18 cellular contexts compared by ENCODE assay signal in genomic region chr3:10332481-10333358, GRCh38. TPM values are rescaled to one million over a fixed set of nuclear protein-coding genes. Genes with fewer than 3 reads are reported as not detected.
DNase-seq lines count a peak whose midpoint lies in the region; ATAC-seq, FAIRE-seq and TF ChIP-seq lines count a peak whose summit lies in the region.
"Had no signal": no experiment of that assay in that cellular context is flagged by ENCODE, and none has a peak within 500 bp of the region (broad histone marks: within the 10 kb centered on the region; RNA-seq: fewer than 3 reads in every experiment).

No MANE protein-coding gene starts in this region.

- CTCF ChIA-PET in HepG2 (lab: Yijun Ruan, JAX; ENCODE audit: low intra/inter-chr PET ratio, low total read pairs): no interaction called here

- no peak for DNase-seq in activated naive CD8-positive, alpha-beta T cell treated with anti-CD3 and anti-CD28 coated beads, Interleukin-2, amount 10 ng/mL, durations not matched to agents 7 days and 5 days
- no peak for DNase-seq in activated naive CD8-positive, alpha-beta T cell treated with anti-CD3 and anti-CD28 coated beads, Interleukin-2, amount 50 U/mL, for 24 hours
- DNase-seq in SK-MEL-5 (ENCODE audit: low read depth, low spot score) (peak; percentile 45), HepG2 (ENCODE audit: low spot score) (no peak), spleen (peak; percentile 61), omental fat pad (ENCODE audit: low spot score) (no peak)
- DNase-seq: EL, NCI-H187, NCI-H226, NCI-H524 treated with DMSO at 0.1 percent for 48 hours, SHP77 had no signal

- WGBS in HepG2 (ENCODE audit: low lambda C conversion rate): 82% methylated on average over 13 of the region's 21 CpGs
- 76 to 82% (median 79%) methylated on average over 18 to 21 of the region's 21 CpGs for WGBS in spleen, 5 donors

- H3K4me1 ChIP-seq in HepG2 (ENCODE audit: insufficient read depth, low read length): peaks cover 31% of the 10 kb centered on the region
- H3K4me1 ChIP-seq in spleen: peaks cover 0 to 6% (median 0%) of the 10 kb centered on the region in 6 donors

- no peaks in the 10 kb centered on the region for H3K79me2 ChIP-seq in HepG2 (ENCODE audit: insufficient read depth, low read length)

- H3K36me3 Mint-ChIP-seq in activated naive CD8-positive, alpha-beta T cell treated with anti-CD3 and anti-CD28 coated beads, Interleukin-2, amount 10 ng/mL, durations not matched to agents 7 days and 5 days: no peaks in the 10 kb centered on the region
- no peaks in the 10 kb centered on the region for H3K36me3 Mint-ChIP-seq in activated naive CD8-positive, alpha-beta T cell treated with anti-CD3 and anti-CD28 coated beads, Interleukin-2, amount 50 U/mL, for 24 hours (ENCODE audit: low read depth)

- H3K4me1 Mint-ChIP-seq in activated naive CD8-positive, alpha-beta T cell treated with anti-CD3 and anti-CD28 coated beads, Interleukin-2, amount 10 ng/mL, durations not matched to agents 7 days and 5 days: peaks cover 35% of the 10 kb centered on the region
- H3K4me1 Mint-ChIP-seq in activated naive CD8-positive, alpha-beta T cell treated with anti-CD3 and anti-CD28 coated beads, Interleukin-2, amount 50 U/mL, for 24 hours: peaks cover 14% of the 10 kb centered on the region

- H3K36me3 ChIP-seq in HepG2 (replicated peaks in 1 of 2; ENCODE audit: control insufficient read depth in 1 of 2, insufficient read depth in 2 of 2, low read length in 2 of 2) (no peaks in the 10 kb centered on the region), spleen (no peaks in the 10 kb centered on the region)

- TF ChIP-seq CTCF in HepG2 (CRISPR knock-in tag; IDR thresholded peaks at IDR 0.05) (no peak), spleen (IDR thresholded peaks at IDR 0.05 in 8 of 11, conservative IDR thresholded peaks at IDR 0.05 in 3 of 11) (no peak), omental fat pad (IDR thresholded peaks at IDR 0.05) (no peak)

- BruUV-seq in HepG2 (replicated peaks; lab: Mats Ljungman, UMichigan): no TSS peak

- peak; percentile 64 for ATAC-seq in activated naive CD8-positive, alpha-beta T cell treated with anti-CD3 and anti-CD28 coated beads, Interleukin-2, amount 10 ng/mL, durations not matched to agents 7 days and 5 days (ENCODE audit: low read depth)
- ATAC-seq in activated naive CD8-positive, alpha-beta T cell treated with anti-CD3 and anti-CD28 coated beads, Interleukin-2, amount 50 U/mL, for 24 hours: no peak
- no peak for ATAC-seq in HepG2
- no peak for ATAC-seq in HG03196 (IDR thresholded peaks at IDR 0.05; ENCODE audit: unreplicated experiment)
- ATAC-seq in omental fat pad (ENCODE audit: low FRiP score): no peak
- ATAC-seq in HG03342 (IDR thresholded peaks at IDR 0.05; ENCODE audit: unreplicated experiment): no peak
- ATAC-seq: Panc1 had no signal

- H3K27me3 Mint-ChIP-seq in activated naive CD8-positive, alpha-beta T cell treated with anti-CD3 and anti-CD28 coated beads, Interleukin-2, amount 10 ng/mL, durations not matched to agents 7 days and 5 days: peaks cover 25% of the 10 kb centered on the region
- H3K27me3 Mint-ChIP-seq in activated naive CD8-positive, alpha-beta T cell treated with anti-CD3 and anti-CD28 coated beads, Interleukin-2, amount 50 U/mL, for 24 hours: peaks cover 13% of the 10 kb centered on the region

- no peak for TF ChIP-seq POLR2A in HepG2 (IDR thresholded peaks at IDR 0.05; ENCODE audit: insufficient read depth in 1 of 2, low read depth in 2 of 2, low read length in 2 of 2)
- no peak for TF ChIP-seq POLR2A in spleen (IDR thresholded peaks at IDR 0.05)

- H3K4me3 ChIP-seq in HepG2 (replicated peaks in 1 of 3; ENCODE audit: insufficient read depth in 1 of 3, low read depth in 2 of 3, low read length in 3 of 3) (no peak overlapping the region), spleen (no peak overlapping the region)

- peaks cover 0 to 16% of the 10 kb centered on the region in 2 experiments; a peak in 3 of 5 replicates for H3K27me3 ChIP-seq in HepG2 (ENCODE audit: control insufficient read depth in 1 of 2, insufficient read depth in 2 of 2, low read length in 2 of 2)
- peaks cover 0 to 29% (median 0%) of the 10 kb centered on the region in 7 donors for H3K27me3 ChIP-seq in spleen (replicated peaks in 1 of 7)

- FAIRE-seq in HepG2 (lab: Jason Lieb, UNC): no peak

- no peak overlapping the region for H3K9ac ChIP-seq in HepG2 (ENCODE audit: insufficient read depth, low read depth, low read length)

- H3K27ac ChIP-seq in HepG2 (ENCODE audit: extremely low read length, insufficient read depth, low read length) (no peak overlapping the region), spleen (no peak overlapping the region)
- H3K27ac ChIP-seq: 22Rv1 had no signal

- POLR2A ChIA-PET in activated naive CD8-positive, alpha-beta T cell treated with anti-CD3 and anti-CD28 coated beads, Interleukin-2, amount 10 ng/mL, durations not matched to agents 7 days and 5 days (lab: Charles Lee): no interaction called here
- POLR2A ChIA-PET in HepG2 (lab: Yijun Ruan, JAX): no interaction called here

- H3K4me2 ChIP-seq in HepG2 (ENCODE audit: low read depth, low read length): no peak overlapping the region

- no peak for TF ChIP-seq RAD21 in HepG2 (CRISPR knock-in tag; IDR thresholded peaks at IDR 0.05)

- intact Hi-C loops in HepG2 (cut with micrococcal nuclease; ENCODE audit: unreplicated experiment) (no loop called here), spleen (cut with DNase I; ENCODE audit: low total_unique reads) (no loop called here)

- H3K27ac Mint-ChIP-seq in activated naive CD8-positive, alpha-beta T cell treated with anti-CD3 and anti-CD28 coated beads, Interleukin-2, amount 10 ng/mL, durations not matched to agents 7 days and 5 days: peak overlapping the region; percentile 68
- H3K27ac Mint-ChIP-seq in activated naive CD8-positive, alpha-beta T cell treated with anti-CD3 and anti-CD28 coated beads, Interleukin-2, amount 50 U/mL, for 24 hours: no peak overlapping the region
- H3K27ac Mint-ChIP-seq: CD8-positive, alpha-beta memory T cell had no signal

- H2AFZ ChIP-seq in HepG2 (ENCODE audit: low read length): no peak overlapping the region

- H4K20me1 ChIP-seq in HepG2 (ENCODE audit: insufficient read depth, low read length): no peaks in the 10 kb centered on the region

- no peaks in the 10 kb centered on the region for H3K9me3 Mint-ChIP-seq in activated naive CD8-positive, alpha-beta T cell treated with anti-CD3 and anti-CD28 coated beads, Interleukin-2, amount 10 ng/mL, durations not matched to agents 7 days and 5 days
- no peaks in the 10 kb centered on the region for H3K9me3 Mint-ChIP-seq in activated naive CD8-positive, alpha-beta T cell treated with anti-CD3 and anti-CD28 coated beads, Interleukin-2, amount 50 U/mL, for 24 hours
- H3K9me3 Mint-ChIP-seq: CD8-positive, alpha-beta memory T cell had no signal

- in situ Hi-C loops in SK-MEL-5 (cut with HindIII; ENCODE audit: low pct_unique_long_range_greater_than_20kb, low sequenced_read_pairs): no loop called here
- in situ Hi-C loops in HepG2 (cut with HindIII; ENCODE audit: extremely low pct_ligation_motif_present, low pct_unique_long_range_greater_than_20kb): no loop called here

- TF ChIP-seq EP300 in HepG2 (IDR thresholded peaks at IDR 0.05; ENCODE audit: low read depth in 2 of 2, low read length in 2 of 2) (no peak), HepG2 (CRISPR knock-in tag; IDR thresholded peaks at IDR 0.05; ENCODE audit: borderline replicate concordance) (no peak)

- H3K4me3 Mint-ChIP-seq in activated naive CD8-positive, alpha-beta T cell treated with anti-CD3 and anti-CD28 coated beads, Interleukin-2, amount 10 ng/mL, durations not matched to agents 7 days and 5 days: peak overlapping the region; percentile 13
- H3K4me3 Mint-ChIP-seq in activated naive CD8-positive, alpha-beta T cell treated with anti-CD3 and anti-CD28 coated beads, Interleukin-2, amount 50 U/mL, for 24 hours: no peak overlapping the region
- H3K4me3 Mint-ChIP-seq: CD8-positive, alpha-beta memory T cell had no signal

- no peaks in the 10 kb centered on the region for H3K9me3 ChIP-seq in HepG2 (ENCODE audit: low read length)
- no peaks in the 10 kb centered on the region for H3K9me3 ChIP-seq in spleen

RNA-seq across cellular contexts. Expression of gene SEC13, which starts 11.8 kb away (rescaled TPM):
- 10 to 100 TPM; 71.6 to 74.2 TPM for total RNA-seq in activated naive CD8-positive, alpha-beta T cell treated with anti-CD3 and anti-CD28 coated beads, Interleukin-2, amount 10 ng/mL, durations not matched to agents 7 days and 5 days
- 128 and 129 TPM in 2 replicates for total RNA-seq in SK-MEL-5 (2014; rRNA removed; shearing (Covaris generic))
- polyA plus RNA-seq in SK-MEL-5 (2015; cell fraction: cytosol; rRNA removed): 125 and 127 TPM in 2 replicates
- polyA plus RNA-seq in SK-MEL-5 (2015; cell fraction: nucleus; rRNA removed): 110 and 117 TPM in 2 replicates
- total RNA-seq in HepG2 (2016; rRNA removed; fragmentation: Illumina TruSeq; extraction: Trizol) (391 and 418 TPM in 2 replicates), spleen (100 to 1,000 TPM in 1 of 7 donors, 10 to 100 TPM in 6; 61.6 to 115 (median 71.2) TPM), omental fat pad (100 to 1,000 TPM in 2 of 4 donors, 10 to 100 TPM in 2; 86.7 to 110 (median 101) TPM)
- 232 and 239 TPM in 2 replicates for total RNA-seq in HepG2 (2016; cell fraction: cytosol; rRNA removed; fragmentation: Illumina TruSeq; extraction: Trizol; ENCODE audit: low read depth)
- total RNA-seq in HepG2 (2016; cell fraction: insoluble cytoplasmic fraction; rRNA removed; fragmentation: Illumina TruSeq; extraction: Trizol): 366 and 400 TPM in 2 replicates
- total RNA-seq in HepG2 (2016; cell fraction: membrane; rRNA removed; fragmentation: Illumina TruSeq; extraction: Trizol): 335 TPM in 2 replicates
- 176 and 181 TPM in 2 replicates for total RNA-seq in HepG2 (2016; cell fraction: nucleus; rRNA removed; fragmentation: Illumina TruSeq; extraction: Trizol)
- polyA plus RNA-seq in HepG2 (2011; rRNA removed) (266 and 288 TPM in 2 replicates), spleen (10 to 100 TPM; 52.1 to 78.7 (median 68.0) TPM)
- 264 and 374 TPM in 2 replicates for polyA plus RNA-seq in HepG2 (2011; cell fraction: cytosol; rRNA removed)
- 204 and 219 TPM in 2 replicates for polyA plus RNA-seq in HepG2 (2011; cell fraction: nucleus; rRNA removed)
- 224 and 231 TPM in 2 replicates for polyA plus RNA-seq in HepG2 (2012)
- polyA plus RNA-seq in HepG2 (2016; cell fraction: cytosol; fragmentation: Illumina TruSeq; extraction: Trizol; ENCODE audit: low read depth): 171 and 195 TPM in 2 replicates
- polyA plus RNA-seq in HepG2 (2016; cell fraction: insoluble cytoplasmic fraction; fragmentation: Illumina TruSeq; extraction: Trizol; ENCODE audit: low read depth): 327 and 374 TPM in 2 replicates
- polyA plus RNA-seq in HepG2 (2016; cell fraction: membrane; fragmentation: Illumina TruSeq; extraction: Trizol; ENCODE audit: low read depth): 204 and 212 TPM in 2 replicates
- 222 and 239 TPM in 2 replicates for polyA plus RNA-seq in HepG2 (2016; cell fraction: nucleus; fragmentation: Illumina TruSeq; extraction: Trizol; ENCODE audit: insufficient read depth, low read depth)
- 289 and 526 TPM in 2 replicates for polyA minus RNA-seq in HepG2 (2011; rRNA and poly(A)+ RNA removed; ENCODE audit: low replicate concordance)
- 174 and 198 TPM in 2 replicates for polyA minus RNA-seq in HepG2 (2011; cell fraction: cytosol; rRNA and poly(A)+ RNA removed)
- 192 and 208 TPM in 2 replicates for polyA minus RNA-seq in HepG2 (2011; cell fraction: nucleus; rRNA and poly(A)+ RNA removed)

RNA-seq across cellular contexts. Expression of gene GHRL, which starts 40.0 kb away (rescaled TPM):
- under 1 TPM; 0.53 to 0.94 TPM for total RNA-seq in activated naive CD8-positive, alpha-beta T cell treated with anti-CD3 and anti-CD28 coated beads, Interleukin-2, amount 10 ng/mL, durations not matched to agents 7 days and 5 days
- not detected in 2 replicates for total RNA-seq in SK-MEL-5 (2014; rRNA removed; shearing (Covaris generic))
- polyA plus RNA-seq in SK-MEL-5 (2015; cell fraction: cytosol; rRNA removed): not detected in 2 replicates
- 0.96 TPM in 1 of 2 replicates, not detected in the other for polyA plus RNA-seq in SK-MEL-5 (2015; cell fraction: nucleus; rRNA removed)
- total RNA-seq in HepG2 (2016; rRNA removed; fragmentation: Illumina TruSeq; extraction: Trizol): 0.09 TPM in 1 of 2 replicates, not detected in the other
- 0.71 TPM in 1 of 2 replicates, not detected in the other for total RNA-seq in HepG2 (2016; cell fraction: cytosol; rRNA removed; fragmentation: Illumina TruSeq; extraction: Trizol; ENCODE audit: low read depth)
- total RNA-seq in HepG2 (2016; cell fraction: insoluble cytoplasmic fraction; rRNA removed; fragmentation: Illumina TruSeq; extraction: Trizol): 0.22 TPM in 1 of 2 replicates, not detected in the other
- total RNA-seq in HepG2 (2016; cell fraction: membrane; rRNA removed; fragmentation: Illumina TruSeq; extraction: Trizol): not detected in 2 replicates
- total RNA-seq in HepG2 (2016; cell fraction: nucleus; rRNA removed; fragmentation: Illumina TruSeq; extraction: Trizol): not detected in 2 replicates
- not detected in 2 replicates for polyA plus RNA-seq in HepG2 (2011; rRNA removed)
- polyA plus RNA-seq in HepG2 (2011; cell fraction: cytosol; rRNA removed): not detected in 2 replicates
- 0.19 and 0.24 TPM in 2 replicates for polyA plus RNA-seq in HepG2 (2011; cell fraction: nucleus; rRNA removed)
- polyA plus RNA-seq in HepG2 (2012): 0.59 TPM in 1 of 2 replicates, not detected in the other
- polyA plus RNA-seq in HepG2 (2016; cell fraction: cytosol; fragmentation: Illumina TruSeq; extraction: Trizol; ENCODE audit: low read depth): not detected in 2 replicates
- not detected in 2 replicates for polyA plus RNA-seq in HepG2 (2016; cell fraction: insoluble cytoplasmic fraction; fragmentation: Illumina TruSeq; extraction: Trizol; ENCODE audit: low read depth)
- not detected in 2 replicates for polyA plus RNA-seq in HepG2 (2016; cell fraction: membrane; fragmentation: Illumina TruSeq; extraction: Trizol; ENCODE audit: low read depth)
- 0.80 and 2.1 TPM in 2 replicates for polyA plus RNA-seq in HepG2 (2016; cell fraction: nucleus; fragmentation: Illumina TruSeq; extraction: Trizol; ENCODE audit: insufficient read depth, low read depth)
- polyA minus RNA-seq in HepG2 (2011; rRNA and poly(A)+ RNA removed; ENCODE audit: low replicate concordance): 0.21 TPM in 1 of 2 replicates, not detected in the other
- not detected in 2 replicates for polyA minus RNA-seq in HepG2 (2011; cell fraction: cytosol; rRNA and poly(A)+ RNA removed)
- 0.87 TPM in 1 of 2 replicates, not detected in the other for polyA minus RNA-seq in HepG2 (2011; cell fraction: nucleus; rRNA and poly(A)+ RNA removed)
- 1 to 10 TPM; 1.1 to 8.0 (median 3.8) TPM for total RNA-seq in spleen
- 1 to 10 TPM; 3.6 to 6.6 (median 5.0) TPM for polyA plus RNA-seq in spleen
- 1 to 10 TPM in 1 of 4 donors, not detected in 3; 7.3 TPM for total RNA-seq in omental fat pad
- total RNA-seq: H4 had no signal
- polyA plus RNA-seq: BJ had no signal

Comparison
In these comparisons a context has a peak if more than half of its experiments do, and no peak if none do; other contexts are left out.
1. DNase-seq: peak in SK-MEL-5 (single experiment) and spleen (single experiment); none in activated naive CD8-positive, alpha-beta T cell treated with anti-CD3 and anti-CD28 coated beads, Interleukin-2, amount 10 ng/mL, durations not matched to agents 7 days and 5 days (single experiment), activated naive CD8-positive, alpha-beta T cell treated with anti-CD3 and anti-CD28 coated beads, Interleukin-2, amount 50 U/mL, for 24 hours (single experiment), HepG2 (single experiment) and omental fat pad (single experiment).